22 cellular contexts compared by ENCODE assay signal in the genomic region with DNA sequence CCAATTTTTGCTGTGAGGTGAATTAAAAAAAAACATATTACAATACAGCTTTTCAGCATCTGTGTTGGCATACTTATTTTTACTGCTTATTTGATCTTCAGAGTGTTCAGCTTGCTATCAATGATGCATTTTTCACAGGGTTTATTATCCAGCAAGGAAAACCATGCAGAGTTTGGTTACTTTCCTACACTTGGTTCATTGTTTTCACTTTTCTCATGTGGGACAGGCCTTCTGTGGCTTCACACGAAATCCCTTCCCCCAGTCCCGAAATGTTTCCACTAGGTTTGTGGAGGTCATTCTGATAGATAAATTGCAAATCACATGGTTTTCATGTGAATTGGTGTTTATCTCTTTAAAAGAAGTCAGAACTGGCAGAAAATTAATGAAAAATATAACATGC.
DNase-seq lines count a peak whose midpoint lies in the region; ATAC-seq and TF ChIP-seq lines count a peak whose summit lies in the region.
"Had no signal": no experiment of that assay in that cellular context is flagged by ENCODE, and none has a peak within 500 bp of the region (broad histone marks: within the 10 kb centered on the region; RNA-seq: fewer than 3 reads in every experiment).

No MANE protein-coding gene starts in this region.

- no peak overlapping the region for H3K27ac ChIP-seq in neuronal stem cell (replicated peaks; ENCODE audit: low read length)
- H3K27ac ChIP-seq in aorta (ENCODE audit: low read depth in 1 of 2, low read length in 2 of 2): no peak overlapping the region
- H3K27ac ChIP-seq: 22Rv1, BLaER1, C4-2B had no signal

- H3K36me3 ChIP-seq in neuronal stem cell (replicated peaks in 1 of 2; ENCODE audit: control insufficient read depth in 2 of 2, insufficient read depth in 2 of 2, low read length in 2 of 2): no peaks in the 10 kb centered on the region
- H3K36me3 ChIP-seq in aorta (ENCODE audit: control insufficient read depth in 1 of 2, insufficient read depth in 2 of 2, low read length in 1 of 2): no peaks in the 10 kb centered on the region
- H3K36me3 ChIP-seq: BLaER1, HAP-1 had no signal

- H3K27ac Mint-ChIP-seq in nephron progenitor cell (peak overlapping the region; percentile 92), MCF 10A (ENCODE audit: low read depth, unreplicated experiment) (no peak overlapping the region)
- H3K27ac Mint-ChIP-seq: B cell; CD4-positive, CD25-positive, alpha-beta regulatory T cell; CD8-positive, alpha-beta T cell; HFFc6 had no signal

- H2BK15ac ChIP-seq in neuronal stem cell (ENCODE audit: low read length): no peak overlapping the region

- H2BK12ac ChIP-seq in neuronal stem cell (ENCODE audit: low read length): no peak overlapping the region

- H3K79me1 ChIP-seq in neuronal stem cell (ENCODE audit: low read depth, low read length): no peaks in the 10 kb centered on the region

- peak; percentile 53 for DNase-seq in COLO829 (ENCODE audit: low spot score)
- peak; percentile 94 for DNase-seq in SK-MEL-5 (ENCODE audit: low read depth, low spot score)
- no peak for DNase-seq in nephron progenitor cell
- DNase-seq in neuronal stem cell (ENCODE audit: low spot score): no peak
- DNase-seq in MCF 10A (ENCODE audit: unreplicated experiment): no peak
- DNase-seq in aorta: no peak
- DNase-seq in T-helper 2 cell: no peak
- DNase-seq in RKO (ENCODE audit: low spot score): no peak
- DNase-seq: CD4-positive, CD25-positive, alpha-beta regulatory T cell; CD8-positive, alpha-beta T cell; DMS 273 treated with DMSO at 0.1 percent for 48 hours; DMS79; EL; GDM1; GOT3; HFFc6 had no signal

- H3K27me3 ChIP-seq in neuronal stem cell (ENCODE audit: control insufficient read depth in 3 of 3, insufficient read depth in 3 of 3, low read depth in 1 of 3, low read length in 3 of 3) (no peaks in the 10 kb centered on the region), aorta (ENCODE audit: control insufficient read depth in 1 of 2, insufficient read depth in 2 of 2, low read length in 1 of 2) (no peaks in the 10 kb centered on the region)
- H3K27me3 ChIP-seq: BLaER1 had no signal

- no peaks in the 10 kb centered on the region for H3K9me3 ChIP-seq in neuronal stem cell (replicated peaks in 1 of 2; ENCODE audit: control insufficient read depth in 2 of 2, insufficient read depth in 1 of 2, low read depth in 1 of 2, low read length in 2 of 2)
- H3K9me3 ChIP-seq in aorta (ENCODE audit: control insufficient read depth, low read length): no peaks in the 10 kb centered on the region
- H3K9me3 ChIP-seq: BLaER1, HAP-1 had no signal

- no peak overlapping the region for H3K4ac ChIP-seq in neuronal stem cell (ENCODE audit: low read length)

- POLR2A ChIA-PET in MCF 10A (lab: Yijun Ruan, JAX): no interaction called here

- no TSS peak for BruUV-seq in MCF 10A (replicated peaks; lab: Mats Ljungman, UMichigan)

- peaks cover 48% of the 10 kb centered on the region for H3K4me1 Mint-ChIP-seq in nephron progenitor cell
- no peaks in the 10 kb centered on the region for H3K4me1 Mint-ChIP-seq in MCF 10A (ENCODE audit: insufficient read depth, unreplicated experiment)
- H3K4me1 Mint-ChIP-seq: B cell; CD4-positive, CD25-positive, alpha-beta regulatory T cell had no signal

- H3K23ac ChIP-seq in neuronal stem cell (ENCODE audit: low read depth, low read length, poor library complexity): no peak overlapping the region

- H3K4me1 ChIP-seq in neuronal stem cell (ENCODE audit: control insufficient read depth in 2 of 2, insufficient read depth in 1 of 2, low read depth in 1 of 2, low read length in 2 of 2): peaks cover 0 to 16% of the 10 kb centered on the region in 2 donors
- H3K4me1 ChIP-seq in aorta (ENCODE audit: control insufficient read depth in 1 of 2, insufficient read depth in 2 of 2, low read length in 2 of 2): no peaks in the 10 kb centered on the region
- H3K4me1 ChIP-seq: BLaER1, HAP-1 had no signal

- in situ Hi-C loops in SK-MEL-5 (cut with HindIII; ENCODE audit: low pct_unique_long_range_greater_than_20kb, low sequenced_read_pairs): no loop called here

- no CpG with 5 or more reads among the region's 2 CpGs for WGBS in neuronal stem cell (ENCODE audit: extremely low coverage in 2 of 2, insufficient read length in 2 of 2, insufficient replicate concordance in 1 of 2), 2 donors
- 59 to 70% methylated on average over 2 of the region's 2 CpGs for WGBS in aorta, 2 donors

- TF ChIP-seq CTCF in nephron progenitor cell (IDR thresholded peaks at IDR 0.05) (no peak), MCF 10A (IDR thresholded peaks at IDR 0.05; ENCODE audit: unreplicated experiment) (no peak)

- no peak overlapping the region for H4K8ac ChIP-seq in neuronal stem cell (ENCODE audit: low read depth, low read length)

- intact Hi-C loops in MCF 10A (cut with micrococcal nuclease): no loop called here
- intact Hi-C loops in aorta (cut with DNase I): no loop called here

- H3K9me3 Mint-ChIP-seq in nephron progenitor cell (peaks cover 4% of the 10 kb centered on the region), MCF 10A (ENCODE audit: unreplicated experiment) (no peaks in the 10 kb centered on the region)
- H3K9me3 Mint-ChIP-seq: CD8-positive, alpha-beta T cell; HFFc6 had no signal

- H3K14ac ChIP-seq in neuronal stem cell (ENCODE audit: low read length): no peak overlapping the region

- H2BK5ac ChIP-seq in neuronal stem cell (ENCODE audit: low read length): no peak overlapping the region

- no peak overlapping the region for H2BK120ac ChIP-seq in neuronal stem cell (ENCODE audit: low read depth, low read length)

- H3K4me2 ChIP-seq in neuronal stem cell (ENCODE audit: insufficient read depth, low read length, poor library complexity, severe bottlenecking): no peak overlapping the region
- H3K4me2 ChIP-seq: BLaER1 had no signal

- H3K4me3 Mint-ChIP-seq in nephron progenitor cell (no peak overlapping the region), MCF 10A (ENCODE audit: unreplicated experiment) (no peak overlapping the region)
- H3K4me3 Mint-ChIP-seq: B cell; CD4-positive, CD25-positive, alpha-beta regulatory T cell; CD8-positive, alpha-beta T cell; HFFc6 had no signal

- no peaks in the 10 kb centered on the region for H3K27me3 Mint-ChIP-seq in nephron progenitor cell (ENCODE audit: low read depth, poor library complexity)
- no peaks in the 10 kb centered on the region for H3K27me3 Mint-ChIP-seq in MCF 10A (ENCODE audit: insufficient read depth, unreplicated experiment)
- H3K27me3 Mint-ChIP-seq: B cell; CD4-positive, CD25-positive, alpha-beta regulatory T cell had no signal

- no peak overlapping the region for H3K4me3 ChIP-seq in neuronal stem cell (ENCODE audit: low read length in 2 of 2)
- H3K4me3 ChIP-seq in aorta (ENCODE audit: low read length in 2 of 2): no peak overlapping the region
- H3K4me3 ChIP-seq: BLaER1, GM12878, HAP-1 had no signal

- H3K9ac ChIP-seq in neuronal stem cell (ENCODE audit: low read depth, low read length, poor library complexity): no peak overlapping the region
- H3K9ac ChIP-seq: BLaER1 had no signal

- no peak for ATAC-seq in aorta (ENCODE audit: low FRiP score)
- ATAC-seq: CD8-positive, alpha-beta T cell; GM12878 had no signal

- CTCF ChIA-PET in MCF 10A (lab: Yijun Ruan, JAX): interaction anchor here (0.6 kb wide), 1 partner anchor 184 kb away, joined by 3 read pairs; no protein-coding TSS in a partner anchor

- H2AK5ac ChIP-seq in neuronal stem cell (ENCODE audit: low read depth, low read length): no peak overlapping the region

- no peaks in the 10 kb centered on the region for H3K36me3 Mint-ChIP-seq in nephron progenitor cell (ENCODE audit: low read depth)
- H3K36me3 Mint-ChIP-seq in MCF 10A (ENCODE audit: insufficient read depth, unreplicated experiment): no peaks in the 10 kb centered on the region
- H3K36me3 Mint-ChIP-seq: CD4-positive, CD25-positive, alpha-beta regulatory T cell; CD8-positive, alpha-beta T cell had no signal

- no peak overlapping the region for H3K18ac ChIP-seq in neuronal stem cell (ENCODE audit: low read length)

- peak overlapping the region; percentile 3 for H2AFZ ChIP-seq in neuronal stem cell (ENCODE audit: low read length)

- no peak overlapping the region for H4K91ac ChIP-seq in neuronal stem cell (ENCODE audit: low read depth, low read length, poor library complexity)

Comparison
In these comparisons a context has a peak if more than half of its experiments do, and no peak if none do; other contexts are left out.
1. DNase-seq: peak in COLO829 (single experiment) and SK-MEL-5 (single experiment); none in nephron progenitor cell (single experiment), neuronal stem cell (single experiment), MCF 10A (single experiment), aorta (0 of 2), T-helper 2 cell (0 of 5) and RKO (single experiment).